In the genomic region with DNA sequence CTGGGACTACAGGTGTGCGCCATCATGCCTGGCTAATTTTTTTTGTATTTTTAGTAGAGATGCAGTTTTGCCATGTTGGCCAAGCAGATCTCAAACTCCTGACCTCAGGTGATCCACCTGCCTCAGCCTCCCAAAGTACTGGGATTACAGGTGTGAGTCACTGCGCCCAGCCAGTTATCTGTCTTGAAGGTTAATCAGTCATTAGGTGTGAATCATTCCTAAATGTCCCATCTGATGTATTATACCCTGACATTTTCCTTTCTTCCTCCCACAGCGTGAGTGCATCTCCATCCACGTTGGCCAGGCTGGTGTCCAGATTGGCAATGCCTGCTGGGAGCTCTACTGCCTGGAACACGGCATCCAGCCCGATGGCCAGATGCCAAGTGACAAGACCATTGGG, we compare ENCODE assay signal across 10 cellular contexts. TPM values are rescaled to one million over a fixed set of nuclear protein-coding genes. Genes with fewer than 3 reads are reported as not detected.
DNase-seq lines count a peak whose midpoint lies in the region; ATAC-seq, FAIRE-seq and TF ChIP-seq lines count a peak whose summit lies in the region.
"Not testable (repeated sequence)": the region's sequence is repeated elsewhere in the genome, so short reads cannot be mapped to it uniquely, and the experiment has no call there.
"Had no signal": no experiment of that assay in that cellular context is flagged by ENCODE, and none has a peak within 500 bp of the region (broad histone marks: within the 10 kb centered on the region; RNA-seq: fewer than 3 reads in every experiment).

No MANE protein-coding gene starts in this region.

- H3K4me3 ChIP-seq in HAP-1 (peak overlapping the region; percentile 100; the same call in 1 of the 2 replicates), RWPE2 (ENCODE audit: severe bottlenecking) (peak overlapping the region; percentile 8), fibroblast of mammary gland (ENCODE audit: control insufficient read depth, low read depth, low read length) (peak overlapping the region; percentile 8), skin epidermis (peak overlapping the region in 2 of 7 experiments; percentile 1 to 90)
- H3K4me3 ChIP-seq in bronchial epithelial cell (ENCODE audit: low read depth, low read length) = not testable (repeated sequence)

- peaks cover 89% of the 10 kb centered on the region for H3K36me3 Mint-ChIP-seq in activated T-helper 17 cell treated with anti-CD3 and anti-CD28 coated beads, Interleukin-2, amount 50 U/mL, for 72 hours (ENCODE audit: low read depth)
- peaks cover 28% of the 10 kb centered on the region for H3K36me3 Mint-ChIP-seq in mesothelial cell of epicardium

- peaks cover 11% of the 10 kb centered on the region for H3K4me1 Mint-ChIP-seq in activated T-helper 17 cell treated with anti-CD3 and anti-CD28 coated beads, Interleukin-2, amount 50 U/mL, for 72 hours
- not testable (repeated sequence) for H3K4me1 Mint-ChIP-seq in mesothelial cell of epicardium

- not testable (repeated sequence) for H3K27me3 ChIP-seq in HAP-1 (ENCODE audit: low read depth); RWPE2 (ENCODE audit: insufficient read depth, poor library complexity, severe bottlenecking); bronchial epithelial cell (ENCODE audit: control insufficient read depth, insufficient read depth, low read length)

- H3K27ac Mint-ChIP-seq in activated T-helper 17 cell treated with anti-CD3 and anti-CD28 coated beads, Interleukin-2, amount 50 U/mL, for 72 hours = peak overlapping the region; percentile 22
- H3K27ac Mint-ChIP-seq in mesothelial cell of epicardium = peak overlapping the region; percentile 72

- not testable (repeated sequence) for TF ChIP-seq CTCF in RWPE2 (IDR thresholded peaks at IDR 0.05; ENCODE audit: poor library complexity, severe bottlenecking); bronchial epithelial cell (IDR thresholded peaks at IDR 0.05; ENCODE audit: insufficient read depth, low read length, severe bottlenecking); fibroblast of mammary gland (conservative IDR thresholded peaks at IDR 0.05; ENCODE audit: control insufficient read depth, insufficient read depth, low read depth, low read length); mesothelial cell of epicardium (IDR thresholded peaks at IDR 0.05; ENCODE audit: unreplicated experiment)

- peaks cover 15% of the 10 kb centered on the region for H3K4me1 ChIP-seq in HAP-1
- peaks cover 10% of the 10 kb centered on the region for H3K4me1 ChIP-seq in RWPE2 (ENCODE audit: insufficient read depth, poor library complexity, severe bottlenecking)

- ATAC-seq in RWPE2 (ENCODE audit: low read depth) = peak; percentile 3; the same call in 1 of the 3 replicates
- not testable (repeated sequence) for ATAC-seq in activated T-helper 17 cell treated with anti-CD3 and anti-CD28 coated beads, Interleukin-2, amount 50 U/mL, for 72 hours (replicated peaks)

- H3K27me3 Mint-ChIP-seq in activated T-helper 17 cell treated with anti-CD3 and anti-CD28 coated beads, Interleukin-2, amount 50 U/mL, for 72 hours; mesothelial cell of epicardium (ENCODE audit: low read depth): not testable (repeated sequence)

- in situ Hi-C loops in HAP-1 (cut with MboI; ENCODE audit: low sequenced_read_pairs) = not testable (repeated sequence)

- peak overlapping the region; percentile 92 for H3K4me3 Mint-ChIP-seq in activated T-helper 17 cell treated with anti-CD3 and anti-CD28 coated beads, Interleukin-2, amount 50 U/mL, for 72 hours
- H3K4me3 Mint-ChIP-seq in mesothelial cell of epicardium = not testable (repeated sequence)

- peaks cover 73% of the 10 kb centered on the region for H3K36me3 ChIP-seq in HAP-1 (replicated peaks)
- H3K36me3 ChIP-seq in RWPE2 (ENCODE audit: low read depth) = peaks cover 82% of the 10 kb centered on the region
- peaks cover 29% of the 10 kb centered on the region for H3K36me3 ChIP-seq in bronchial epithelial cell (ENCODE audit: control insufficient read depth, insufficient read depth, low read length)

- not testable (repeated sequence) for H3K9me3 Mint-ChIP-seq in activated T-helper 17 cell treated with anti-CD3 and anti-CD28 coated beads, Interleukin-2, amount 50 U/mL, for 72 hours; mesothelial cell of epicardium

- not testable (repeated sequence) for H3K9me3 ChIP-seq in HAP-1; RWPE2 (ENCODE audit: severe bottlenecking)

- peak overlapping the region; percentile 96 for H3K27ac ChIP-seq in RWPE2 (ENCODE audit: poor library complexity, severe bottlenecking)
- peak overlapping the region in 16 of 21 experiments; percentile 39 to 100 (median 74) for H3K27ac ChIP-seq in skin epidermis

- not testable (repeated sequence) for DNase-seq in HAP-1 (ENCODE audit: low spot score in 2 of 2); RWPE2 (ENCODE audit: low spot score); fibroblast of mammary gland (ENCODE audit: low read depth); mesothelial cell of epicardium (ENCODE audit: low spot score in 2 of 2, unreplicated experiment in 2 of 2)
- peak; percentile 66 for DNase-seq in bronchial epithelial cell (ENCODE audit: low read depth)

- not testable (repeated sequence) for FAIRE-seq in bronchial epithelial cell (lab: Jason Lieb, UNC)

RNA-seq across cellular contexts. Expression of gene TUBA1C, which starts 4.3 kb away (rescaled TPM):
- 100 to 1,000 TPM; 277 to 363 TPM for total RNA-seq in activated T-helper 17 cell treated with anti-CD3 and anti-CD28 coated beads, Interleukin-2, amount 50 U/mL, for 72 hours
- 196 and 466 TPM in 2 replicates for total RNA-seq in bronchial epithelial cell
- 120 to 123 TPM (median 122 TPM) in 3 replicates for total RNA-seq in mesothelial cell of epicardium

RNA-seq across cellular contexts. Expression of gene PRPH, which starts 25.8 kb away (rescaled TPM):
- total RNA-seq in activated T-helper 17 cell treated with anti-CD3 and anti-CD28 coated beads, Interleukin-2, amount 50 U/mL, for 72 hours = under 1 TPM in 1 of 2 donors, not detected in 1; 0.32 TPM
- total RNA-seq in bronchial epithelial cell (0.26 and 0.51 TPM in 2 replicates), mesothelial cell of epicardium (0.38 TPM in 1 of 3 replicates, not detected in the others)
- total RNA-seq: activated CD8-positive, alpha-beta memory T cell treated with anti-CD3 and anti-CD28 coated beads for 36 hours; activated T-helper 1 cell treated with anti-CD3 and anti-CD28 coated beads, Interleukin-12 subunit alpha, Interleukin-12 subunit beta, Interleukin-2, Interleukin-4 antibody, amounts not matched to agents 30 ng/mL and 10 ng/mL and 1 ng/mL, durations not matched to agents 14 hours and 24 hours and 36 hours; liver had no signal

RNA-seq across cellular contexts. Expression of gene TROAP, which starts 53.9 kb away (rescaled TPM):
- total RNA-seq in activated T-helper 17 cell treated with anti-CD3 and anti-CD28 coated beads, Interleukin-2, amount 50 U/mL, for 72 hours = 10 to 100 TPM; 53.9 to 56.5 TPM
- total RNA-seq in bronchial epithelial cell (2.6 and 5.2 TPM in 2 replicates), mesothelial cell of epicardium (29.5 to 30.8 TPM (median 29.8 TPM) in 3 replicates)
